27 cellular contexts compared by ENCODE assay signal in genomic region chr1:41642922-41643321, GRCh38.
"Had no signal": no experiment of that assay in that cellular context is flagged by ENCODE, and none has a peak within 500 bp of the region (broad histone marks: within the 10 kb centered on the region; RNA-seq: fewer than 3 reads in every experiment).

No MANE protein-coding gene starts in this region.

- H3K4me1 ChIP-seq: ascending aorta, colonic mucosa, gastroesophageal sphincter, pancreas, prostate gland, testis, uterus had no signal

- H2AFZ ChIP-seq: hepatocyte had no signal

- DNase-seq: activated CD4-positive, alpha-beta T cell treated with anti-CD3 and anti-CD28 coated beads, Interleukin-2, amount 10 ng/mL, durations not matched to agents 24 days and 14 days; activated CD8-positive, alpha-beta T cell treated with anti-CD3 and anti-CD28 coated beads for 36 hours; activated naive CD4-positive, alpha-beta T cell; activated naive CD8-positive, alpha-beta T cell treated with anti-CD3 and anti-CD28 coated beads, Interleukin-2, amount 10 ng/mL, durations not matched to agents 7 days and 5 days; cerebellar nuclear complex; colonic mucosa; effector memory CD8-positive, alpha-beta T cell; left cardiac atrium; left ventricle myocardium superior; naive thymus-derived CD4-positive, alpha-beta T cell; pancreas; retina; stimulated activated CD4-positive, alpha-beta T cell treated with anti-CD3 and anti-CD28 coated beads, Interleukin-12 subunit alpha, Interleukin-12 subunit beta, amount 100 ng/mL, for 4 hours; stimulated activated CD4-positive, alpha-beta T cell treated with anti-CD3 and anti-CD28 coated beads, Interleukin-4, amount 100 ng/mL, for 1 hour; stimulated activated naive CD8-positive, alpha-beta T cell treated with anti-CD3 and anti-CD28 coated beads, Interleukin-15, Interleukin-2, amounts not matched to agents 100 U/mL and 50 U/mL, for 24 hours; T-helper 17 cell; testis; trophoblast cell; uterus had no signal

- H3K36me3 ChIP-seq: ascending aorta, cardiac muscle cell, colonic mucosa, gastroesophageal sphincter, pancreas, prostate gland, uterus had no signal

- H3K27ac ChIP-seq: ascending aorta, cardiac muscle cell, colonic mucosa, gastroesophageal sphincter, hepatocyte, pancreas, prostate gland, skin epidermis, testis, uterus had no signal

- H3K9me3 ChIP-seq: ascending aorta, colonic mucosa, gastroesophageal sphincter, pancreas, prostate gland, testis, uterus had no signal

- H3K79me2 ChIP-seq: hepatocyte had no signal

- H3K4me3 ChIP-seq: ascending aorta, cardiac muscle cell, colonic mucosa, gastroesophageal sphincter, hepatocyte, pancreas, prostate gland, skin epidermis, testis, uterus had no signal

- H3K4me2 ChIP-seq: hepatocyte had no signal

- H3K27me3 ChIP-seq: ascending aorta, cardiac muscle cell, colonic mucosa, hepatocyte, pancreas, testis, uterus had no signal

- ATAC-seq: activated CD8-positive, alpha-beta T cell treated with anti-CD3 and anti-CD28 coated beads for 36 hours; activated T-helper 17 cell treated with anti-CD3 and anti-CD28 coated beads, Interleukin-2, amount 50 U/mL, for 72 hours; effector memory CD8-positive, alpha-beta T cell; gastroesophageal sphincter; left cardiac atrium; left ventricle myocardium superior; naive thymus-derived CD4-positive, alpha-beta T cell; pancreas; sciatic nerve; stimulated activated naive CD8-positive, alpha-beta T cell treated with anti-CD3 and anti-CD28 coated beads, Interleukin-15, Interleukin-2, amounts not matched to agents 100 U/mL and 50 U/mL, for 24 hours; T-helper 17 cell had no signal
